In the genomic region with DNA sequence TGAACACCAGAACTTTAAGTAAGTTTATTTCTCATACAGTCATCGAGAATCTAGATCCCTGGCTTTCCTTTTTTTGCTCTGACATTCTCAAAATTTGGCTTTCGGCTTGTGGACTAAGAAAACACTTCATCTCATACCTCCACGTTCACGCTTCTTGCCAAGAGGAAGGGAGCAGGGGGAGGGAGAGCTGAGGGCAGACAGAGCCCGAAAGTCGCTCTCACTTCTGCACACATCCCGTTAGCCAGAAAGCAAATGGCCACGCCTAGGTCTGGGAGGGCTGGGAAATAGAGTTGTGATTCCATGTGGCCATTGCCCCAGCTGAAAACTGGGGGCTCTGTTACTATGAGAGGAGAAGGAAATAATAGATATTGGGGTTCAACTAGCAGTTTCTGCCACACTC, we compare ENCODE assay signal across 32 cellular contexts. TPM values are rescaled to one million over a fixed set of nuclear protein-coding genes. Genes with fewer than 3 reads are reported as not detected.
"Had no signal": no experiment of that assay in that cellular context is flagged by ENCODE, and none has a peak within 500 bp of the region (broad histone marks: within the 10 kb centered on the region; RNA-seq: fewer than 3 reads in every experiment).

No MANE protein-coding gene starts in this region.

- H3K36me3 ChIP-seq: colonic mucosa had no signal

- H3K9ac ChIP-seq: neural progenitor cell, parathyroid adenoma had no signal

- ATAC-seq: foreskin keratinocyte; gastroesophageal sphincter; heart right ventricle; left cardiac atrium; naive thymus-derived CD4-positive, alpha-beta T cell; sciatic nerve had no signal

- H3K27ac ChIP-seq: colonic mucosa, foreskin keratinocyte, gastroesophageal sphincter, heart right ventricle, left ventricle myocardium inferior, neural progenitor cell, parathyroid adenoma, right atrium auricular region, testis, tibial nerve, vagina had no signal

- H3K9me3 Mint-ChIP-seq: dendritic cell treated with granulocyte-macrophage colony-stimulating factor and Interleukin-4, amounts not matched to agents 40 ng/mL and 50 ng/mL, for 4 days; endodermal cell; naive thymus-derived CD4-positive, alpha-beta T cell; nephron; neural progenitor cell had no signal

- H3K4me2 ChIP-seq: neural progenitor cell, smooth muscle cell had no signal

- FAIRE-seq: islet of Langerhans had no signal

- H3K9me3 ChIP-seq: colonic mucosa, esophagus muscularis mucosa, gastroesophageal sphincter, heart right ventricle, left ventricle myocardium inferior, right atrium auricular region, testis, tibial nerve, vagina had no signal

- H3K27me3 Mint-ChIP-seq: dendritic cell treated with granulocyte-macrophage colony-stimulating factor and Interleukin-4, amounts not matched to agents 40 ng/mL and 50 ng/mL, for 4 days; naive thymus-derived CD4-positive, alpha-beta T cell; progenitor cell of endocrine pancreas had no signal

- H3K79me2 ChIP-seq: parathyroid adenoma had no signal

- H3K4me1 Mint-ChIP-seq: neural progenitor cell had no signal

- H3K27ac Mint-ChIP-seq: dendritic cell treated with granulocyte-macrophage colony-stimulating factor and Interleukin-4, amounts not matched to agents 40 ng/mL and 50 ng/mL, for 4 days; nephron; neural progenitor cell; progenitor cell of endocrine pancreas had no signal

- H2AFZ ChIP-seq: neural progenitor cell, parathyroid adenoma had no signal

- H3K4me3 ChIP-seq: colonic mucosa, esophagus muscularis mucosa, gastroesophageal sphincter, heart right ventricle, left ventricle myocardium inferior, neural progenitor cell, right atrium auricular region, smooth muscle cell, testis, tibial nerve, vagina had no signal

- H3K4me1 ChIP-seq: colonic mucosa, foreskin keratinocyte, neural progenitor cell, testis, vagina had no signal

- DNase-seq: colonic mucosa; effector CD8-positive, alpha-beta T cell; endodermal cell; foreskin keratinocyte; glutamatergic neuron; heart right ventricle; hippocampal formation; left cardiac atrium; left ventricle myocardium inferior; mesendoderm; midbrain; naive thymus-derived CD4-positive, alpha-beta T cell; stimulated activated CD4-positive, alpha-beta T cell treated with anti-CD3 and anti-CD28 coated beads, Interleukin-12 subunit alpha, Interleukin-12 subunit beta, amount 100 ng/mL, for 4 hours; stimulated activated CD4-positive, alpha-beta T cell treated with anti-CD3 and anti-CD28 coated beads, Interleukin-1b, Interleukin-23, amount 100 ng/mL, for 48 hours; stimulated activated CD4-positive, alpha-beta T cell treated with anti-CD3 and anti-CD28 coated beads, Interleukin-4, amount 100 ng/mL, for 1 hour; stimulated activated CD8-positive, alpha-beta memory T cell treated with anti-CD3 and anti-CD28 coated beads, Interleukin-4, amount 100 ng/mL, for 48 hours; stimulated activated naive CD4-positive, alpha-beta T cell treated with Interleukin-2 at 50 U/mL for 16 hours; substantia nigra; testis had no signal

- H3K27me3 ChIP-seq: colonic mucosa, esophagus muscularis mucosa, foreskin keratinocyte, gastroesophageal sphincter, heart right ventricle, neural progenitor cell, right atrium auricular region, testis, tibial nerve, vagina had no signal

- H3K4me3 Mint-ChIP-seq: dendritic cell treated with granulocyte-macrophage colony-stimulating factor and Interleukin-4, amounts not matched to agents 40 ng/mL and 50 ng/mL, for 4 days; endodermal cell; naive thymus-derived CD4-positive, alpha-beta T cell; nephron; neural progenitor cell had no signal

RNA-seq across cellular contexts. Expression of a gene that starts 57.3 kb away (rescaled TPM):
- total RNA-seq: vagina had no signal
- polyA plus RNA-seq: naive thymus-derived CD4-positive, alpha-beta T cell had no signal
